Comparison of ENCODE assay signal across 8 cellular contexts in genomic region chr6:35044145-35044745, GRCh38.
DNase-seq lines count a peak whose midpoint lies in the region; ATAC-seq and TF ChIP-seq lines count a peak whose summit lies in the region.

No MANE protein-coding gene starts in this region.

- no peak for ATAC-seq in GM18907 (IDR thresholded peaks at IDR 0.05; ENCODE audit: unreplicated experiment)
- ATAC-seq in HG03108 (IDR thresholded peaks at IDR 0.05; ENCODE audit: unreplicated experiment), result no peak
- no peak for ATAC-seq in HG03196 (IDR thresholded peaks at IDR 0.05; ENCODE audit: unreplicated experiment)

- H3K27ac ChIP-seq in rectal smooth muscle tissue (ENCODE audit: low read depth, low read length), result peak overlapping the region; percentile 88

- peaks cover 78% of the 10 kb centered on the region for H3K4me1 ChIP-seq in rectal smooth muscle tissue (ENCODE audit: control insufficient read depth, insufficient read depth, low read length)

- H3K4me3 ChIP-seq in rectal smooth muscle tissue (ENCODE audit: low read length), result peak overlapping the region; percentile 11

- no peaks in the 10 kb centered on the region for H3K36me3 ChIP-seq in rectal smooth muscle tissue (ENCODE audit: control insufficient read depth, insufficient read depth, low read length)

- H3K27me3 ChIP-seq in rectal smooth muscle tissue (ENCODE audit: control insufficient read depth, insufficient read depth, low read length), result no peaks in the 10 kb centered on the region

- no peak overlapping the region for H3K9ac ChIP-seq in rectal smooth muscle tissue (ENCODE audit: low read length)

- DNase-seq in GDM1 (lab: John Stamatoyannopoulos, UW), result peak; percentile 32
- peak; percentile 82 for DNase-seq in glomerular endothelial cell (ENCODE audit: extremely low read depth, low read depth, low spot score)
- no peak for DNase-seq in D341Med (ENCODE audit: low spot score)

TF ChIP-seq in PFSK-1, 5 proteins besides CTCF, POLR2A, EP300 and RAD21:
- peak in 1 of 2 experiments; percentile 48; a peak in 1 of 4 replicates for TF ChIP-seq REST (IDR thresholded peaks at IDR 0.05; ENCODE audit: insufficient read depth in 1 of 2, low read depth in 2 of 2, low read length in 2 of 2)
- TF ChIP-seq FOXP2 (optimal IDR thresholded peaks at IDR 0.05; ENCODE audit: borderline replicate concordance, extremely low read depth, extremely low read length, insufficient read depth), result no peak
- peak; percentile 34; the same call in 1 of the 2 replicates for TF ChIP-seq TAF1 (IDR thresholded peaks at IDR 0.05; ENCODE audit: borderline replicate concordance, insufficient read depth, low read length)
- peak; percentile 62; the same call in 1 of the 2 replicates for TF ChIP-seq SIN3A (IDR thresholded peaks at IDR 0.05; ENCODE audit: borderline replicate concordance, insufficient read depth, low read length)
- no peak for TF ChIP-seq POLR2AphosphoS5 (IDR thresholded peaks at IDR 0.05; ENCODE audit: low read depth, low read length)
